Comparison of ENCODE assay signal across 14 cellular contexts in the genomic region with DNA sequence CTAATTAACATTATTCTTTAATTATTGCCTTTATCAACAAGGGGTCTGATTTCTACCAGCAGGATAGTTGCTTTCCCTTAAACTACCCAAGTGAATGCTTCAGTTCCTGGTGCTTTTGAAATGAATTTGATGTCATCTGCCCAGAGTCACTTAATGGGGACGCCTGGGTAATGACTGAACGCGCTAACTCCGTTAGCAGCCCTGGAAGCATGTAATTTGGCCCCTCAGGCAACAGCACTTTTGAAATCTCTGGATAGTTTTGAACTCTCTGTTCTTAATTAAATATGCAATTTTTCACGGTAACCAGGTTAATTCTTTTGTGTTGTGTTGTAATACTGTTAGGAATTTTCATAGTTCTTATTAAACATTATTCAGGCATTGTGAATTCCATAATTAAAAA. TPM values are rescaled to one million over a fixed set of nuclear protein-coding genes. Genes with fewer than 3 reads are reported as not detected.
DNase-seq lines count a peak whose midpoint lies in the region; ATAC-seq and TF ChIP-seq lines count a peak whose summit lies in the region.
"Had no signal": no experiment of that assay in that cellular context is flagged by ENCODE, and none has a peak within 500 bp of the region (broad histone marks: within the 10 kb centered on the region; RNA-seq: fewer than 3 reads in every experiment).

No MANE protein-coding gene starts in this region.

- H3K27me3 Mint-ChIP-seq in activated T-cell treated with anti-CD3 and anti-CD28 coated beads, Interleukin-2, amount 50 U/mL, for 72 hours (ENCODE audit: low read depth): no peaks in the 10 kb centered on the region
- H3K27me3 Mint-ChIP-seq in stimulated activated memory B cell treated with anti-CD40 and anti-IgM and Interleukin-4, amounts not matched to agents 10 μg/mL and 1 μg/mL and 100 μg/mL, for 72 hours: no peaks in the 10 kb centered on the region

- H3K36me3 Mint-ChIP-seq in activated T-cell treated with anti-CD3 and anti-CD28 coated beads, Interleukin-2, amount 50 U/mL, for 72 hours (ENCODE audit: insufficient read depth in 2 of 2): peaks cover 9 to 20% of the 10 kb centered on the region in 2 donors
- H3K36me3 Mint-ChIP-seq in stimulated activated memory B cell treated with anti-CD40 and anti-IgM and Interleukin-4, amounts not matched to agents 10 μg/mL and 1 μg/mL and 100 μg/mL, for 72 hours: peaks cover 9% of the 10 kb centered on the region

- H3K4me1 ChIP-seq in effector memory CD4-positive, alpha-beta T cell (ENCODE audit: control insufficient read depth, insufficient read depth, low read length, poor library complexity, severe bottlenecking): peaks cover 20% of the 10 kb centered on the region
- H3K4me1 ChIP-seq in SJCRH30: no peaks in the 10 kb centered on the region
- no peaks in the 10 kb centered on the region for H3K4me1 ChIP-seq in PC-9 (replicated peaks; ENCODE audit: insufficient read depth)
- H3K4me1 ChIP-seq: SJSA1, testis had no signal

- no peak for DNase-seq in activated T-cell treated with anti-CD3 and anti-CD28 coated beads, Interleukin-2, amount 50 U/mL, for 72 hours
- DNase-seq in activated T-cell treated with anti-CD3 and anti-CD28 coated beads for 4 hours: no peak
- no peak for DNase-seq in RWPE1 (ENCODE audit: low spot score)
- DNase-seq in effector memory CD4-positive, alpha-beta T cell: no peak
- DNase-seq in SJCRH30: no peak
- no peak for DNase-seq in hepatic stellate cell (ENCODE audit: low spot score)
- DNase-seq in PC-9: no peak
- DNase-seq: foreskin melanocyte, HCEC 1CT, NCI-H2081 treated with DMSO at 0.1 percent for 48 hours, testis had no signal

- H3K4me3 Mint-ChIP-seq in activated T-cell treated with anti-CD3 and anti-CD28 coated beads, Interleukin-2, amount 50 U/mL, for 72 hours: no peak overlapping the region
- H3K4me3 Mint-ChIP-seq in stimulated activated memory B cell treated with anti-CD40 and anti-IgM and Interleukin-4, amounts not matched to agents 10 μg/mL and 1 μg/mL and 100 μg/mL, for 72 hours: no peak overlapping the region

- no peaks in the 10 kb centered on the region for H3K79me2 ChIP-seq in PC-9 (ENCODE audit: low read depth)

- H2AFZ ChIP-seq in PC-9: no peak overlapping the region

- no peaks in the 10 kb centered on the region for H3K27me3 ChIP-seq in effector memory CD4-positive, alpha-beta T cell (replicated peaks; ENCODE audit: control insufficient read depth, insufficient read depth, low read length, poor library complexity, severe bottlenecking)
- H3K27me3 ChIP-seq in SJCRH30: no peaks in the 10 kb centered on the region; the same call in 1 of the 2 replicates
- H3K27me3 ChIP-seq in PC-9 (ENCODE audit: insufficient read depth, low read depth): peaks cover 63% of the 10 kb centered on the region
- H3K27me3 ChIP-seq: SJSA1, testis had no signal

- H3F3A ChIP-seq in PC-9 (ENCODE audit: insufficient read depth, low read depth): no peaks in the 10 kb centered on the region

- POLR2A ChIA-PET in RWPE1 (lab: Yijun Ruan, JAX; ENCODE audit: low non-redundant PET) (no interaction called here), PC-9 (lab: Charles Lee; ENCODE audit: unreplicated experiment) (no interaction called here)

- ATAC-seq in activated T-cell treated with anti-CD3 and anti-CD28 coated beads, Interleukin-2, amount 50 U/mL, for 72 hours (replicated peaks in 1 of 2): no peak
- ATAC-seq in stimulated activated memory B cell treated with anti-CD40 and anti-IgM and Interleukin-4, amounts not matched to agents 10 μg/mL and 1 μg/mL and 100 μg/mL, for 72 hours: no peak

- no peaks in the 10 kb centered on the region for H4K20me1 ChIP-seq in PC-9 (ENCODE audit: insufficient read depth)

- intact Hi-C loops in PC-9 (cut with micrococcal nuclease; ENCODE audit: unreplicated experiment): no loop called here

- H3K4me1 Mint-ChIP-seq in activated T-cell treated with anti-CD3 and anti-CD28 coated beads, Interleukin-2, amount 50 U/mL, for 72 hours (ENCODE audit: low read depth): peaks cover 29% of the 10 kb centered on the region
- peaks cover 16% of the 10 kb centered on the region for H3K4me1 Mint-ChIP-seq in stimulated activated memory B cell treated with anti-CD40 and anti-IgM and Interleukin-4, amounts not matched to agents 10 μg/mL and 1 μg/mL and 100 μg/mL, for 72 hours

- H3K27ac Mint-ChIP-seq in activated T-cell treated with anti-CD3 and anti-CD28 coated beads, Interleukin-2, amount 50 U/mL, for 72 hours: peak overlapping the region; percentile 93
- peak overlapping the region; percentile 63 for H3K27ac Mint-ChIP-seq in stimulated activated memory B cell treated with anti-CD40 and anti-IgM and Interleukin-4, amounts not matched to agents 10 μg/mL and 1 μg/mL and 100 μg/mL, for 72 hours

- no peaks in the 10 kb centered on the region for H3K9me3 ChIP-seq in effector memory CD4-positive, alpha-beta T cell (ENCODE audit: control insufficient read depth, low read length)
- H3K9me3 ChIP-seq in SJCRH30 (replicated peaks) (no peaks in the 10 kb centered on the region), PC-9 (ENCODE audit: insufficient read depth, low read depth) (no peaks in the 10 kb centered on the region)
- H3K9me3 ChIP-seq: SJSA1, testis had no signal

- BruUV-seq in PC-9 (replicated peaks; lab: Mats Ljungman, UMichigan): no TSS peak

- peak overlapping the region; percentile 55 for H3K27ac ChIP-seq in RWPE1
- H3K27ac ChIP-seq in effector memory CD4-positive, alpha-beta T cell (ENCODE audit: insufficient read depth, low read length, poor library complexity, severe bottlenecking): peak overlapping the region; percentile 55
- H3K27ac ChIP-seq in SJCRH30: no peak overlapping the region
- no peak overlapping the region for H3K27ac ChIP-seq in PC-9
- H3K27ac ChIP-seq: SJSA1, testis, VCaP had no signal

- H3K4me2 ChIP-seq in PC-9: no peak overlapping the region

- peaks cover 11% of the 10 kb centered on the region in 2 donors for H3K9me3 Mint-ChIP-seq in activated T-cell treated with anti-CD3 and anti-CD28 coated beads, Interleukin-2, amount 50 U/mL, for 72 hours
- peaks cover 9% of the 10 kb centered on the region for H3K9me3 Mint-ChIP-seq in stimulated activated memory B cell treated with anti-CD40 and anti-IgM and Interleukin-4, amounts not matched to agents 10 μg/mL and 1 μg/mL and 100 μg/mL, for 72 hours

- H3K4me3 ChIP-seq in effector memory CD4-positive, alpha-beta T cell (ENCODE audit: insufficient read depth, low read depth, low read length, poor library complexity, severe bottlenecking): no peak overlapping the region
- H3K4me3 ChIP-seq in SJCRH30 (no peak overlapping the region), PC-9 (no peak overlapping the region)
- H3K4me3 ChIP-seq: SJSA1, testis had no signal

- no peaks in the 10 kb centered on the region for H3K36me3 ChIP-seq in effector memory CD4-positive, alpha-beta T cell (ENCODE audit: control insufficient read depth, insufficient read depth, low read length)
- no peaks in the 10 kb centered on the region for H3K36me3 ChIP-seq in SJCRH30
- no peaks in the 10 kb centered on the region for H3K36me3 ChIP-seq in PC-9 (ENCODE audit: low read depth)
- H3K36me3 ChIP-seq: SJSA1 had no signal

- CTCF ChIA-PET in RWPE1 (lab: Yijun Ruan, JAX): no interaction called here
- CTCF ChIA-PET in PC-9 (lab: Charles Lee): no interaction called here

- H3K9me2 ChIP-seq in PC-9 (ENCODE audit: insufficient read depth): no peaks in the 10 kb centered on the region

- no peak for TF ChIP-seq CTCF in RWPE1 (conservative IDR thresholded peaks at IDR 0.05; ENCODE audit: low read depth)
- no peak for TF ChIP-seq CTCF in PC-9 (conservative IDR thresholded peaks at IDR 0.05)

RNA-seq across cellular contexts. Expression of a gene that starts 23.8 kb away (rescaled TPM):
- under 1 TPM; 0.19 to 0.32 TPM for total RNA-seq in activated T-cell treated with anti-CD3 and anti-CD28 coated beads, Interleukin-2, amount 50 U/mL, for 72 hours
- total RNA-seq in SJCRH30 (2014; rRNA removed; shearing (Covaris generic)): 0.03 TPM in 1 of 2 replicates, not detected in the other
- not detected in 2 replicates for total RNA-seq in PC-9 (2021)
- total RNA-seq: SJSA1 had no signal

Comparison
In these comparisons a context has a peak if more than half of its experiments do, and no peak if none do; other contexts are left out.
1. H3K27ac ChIP-seq: peak in RWPE1 (single experiment) and effector memory CD4-positive, alpha-beta T cell (single experiment); none in SJCRH30 (single experiment) and PC-9 (single experiment).